In genomic region chr19:3387645-3388589, GRCh38 we compare ENCODE assay signal across 8 cellular contexts. TPM values are rescaled to one million over a fixed set of nuclear protein-coding genes. Genes with fewer than 3 reads are reported as not detected.
DNase-seq lines count a peak whose midpoint lies in the region; ATAC-seq, FAIRE-seq and TF ChIP-seq lines count a peak whose summit lies in the region.

No MANE protein-coding gene starts in this region.

- no peaks in the 10 kb centered on the region for H3K27me3 Mint-ChIP-seq in activated naive CD8-positive, alpha-beta T cell treated with anti-CD3 and anti-CD28 coated beads for 36 hours

- no peak overlapping the region for H3K4me3 Mint-ChIP-seq in activated naive CD8-positive, alpha-beta T cell treated with anti-CD3 and anti-CD28 coated beads for 36 hours

- H3K9me3 ChIP-seq in left ventricle myocardium inferior (replicated peaks) (no peaks in the 10 kb centered on the region), small intestine (ENCODE audit: control insufficient read depth, low read depth) (no peaks in the 10 kb centered on the region)

- peaks cover under 1% of the 10 kb centered on the region for H3K36me3 Mint-ChIP-seq in activated naive CD8-positive, alpha-beta T cell treated with anti-CD3 and anti-CD28 coated beads for 36 hours

- H3K9me3 Mint-ChIP-seq in activated naive CD8-positive, alpha-beta T cell treated with anti-CD3 and anti-CD28 coated beads for 36 hours: no peaks in the 10 kb centered on the region

- FAIRE-seq in small intestine (lab: Jason Lieb, UNC): no peak

- ATAC-seq in SK-N-SH treated with all-trans-retinoic acid at 6 μM for 48 hours (peak; percentile 89), HG02973 (IDR thresholded peaks at IDR 0.05; ENCODE audit: unreplicated experiment) (no peak)

- H3K27ac Mint-ChIP-seq in activated naive CD8-positive, alpha-beta T cell treated with anti-CD3 and anti-CD28 coated beads for 36 hours: no peak overlapping the region

- peak; percentile 28 for TF ChIP-seq CTCF in left ventricle myocardium inferior (IDR thresholded peaks at IDR 0.05; ENCODE audit: borderline replicate concordance)

- H3K36me3 ChIP-seq in left ventricle myocardium inferior (peaks cover 7% of the 10 kb centered on the region), small intestine (ENCODE audit: control insufficient read depth in 2 of 2, insufficient read depth in 2 of 2, low read length in 2 of 2) (no peaks in the 10 kb centered on the region)

- peak overlapping the region; percentile 15 for H3K4me3 ChIP-seq in left ventricle myocardium inferior
- H3K4me3 ChIP-seq in small intestine (ENCODE audit: low read depth in 1 of 2, low read length in 2 of 2): no peak overlapping the region

- no peaks in the 10 kb centered on the region for H3K27me3 ChIP-seq in left ventricle myocardium inferior (ENCODE audit: low read depth)
- H3K27me3 ChIP-seq in small intestine (ENCODE audit: control insufficient read depth in 2 of 2, insufficient read depth in 2 of 2, low read length in 2 of 2): no peaks in the 10 kb centered on the region

- H3K4me1 Mint-ChIP-seq in activated naive CD8-positive, alpha-beta T cell treated with anti-CD3 and anti-CD28 coated beads for 36 hours: peaks cover 3% of the 10 kb centered on the region

- 19 to 45% (median 38%) methylated on average over 32 to 42 of the region's 42 CpGs for WGBS in small intestine, 3 donors

- intact Hi-C loops in left ventricle myocardium inferior (cut with micrococcal nuclease): no loop called here

- DNase-seq in GM03348 (ENCODE audit: low spot score): peak; percentile 87
- peak; percentile 87 for DNase-seq in left ventricle myocardium inferior
- DNase-seq in small intestine: peak; percentile 84
- no peak for DNase-seq in stimulated activated CD4-positive, alpha-beta T cell treated with anti-CD3 and anti-CD28 coated beads, Interleukin-2, amount 100 ng/mL, for 48 hours
- DNase-seq in activated naive CD8-positive, alpha-beta T cell treated with anti-CD3 and anti-CD28 coated beads for 36 hours: no peak
- DNase-seq in NOMO-1 (lab: John Stamatoyannopoulos, UW; ENCODE audit: unreplicated experiment in 2 of 2): no peak

- peaks cover 90% of the 10 kb centered on the region for H3K4me1 ChIP-seq in left ventricle myocardium inferior
- H3K4me1 ChIP-seq in small intestine (ENCODE audit: control insufficient read depth in 2 of 2, insufficient read depth in 1 of 2, low read depth in 1 of 2, low read length in 1 of 2): peaks cover 6 to 9% of the 10 kb centered on the region in 2 donors

- H3K27ac ChIP-seq in left ventricle myocardium inferior (replicated peaks): peak overlapping the region; percentile 89
- H3K27ac ChIP-seq in small intestine (ENCODE audit: low read depth in 1 of 2, low read length in 1 of 2): peak overlapping the region; percentile 67 to 77

TF ChIP-seq in SK-N-SH treated with all-trans-retinoic acid at 6 μM for 48 hours, 23 proteins besides CTCF, POLR2A, EP300 and RAD21:
- TF ChIP-seq TCF4 (CRISPR knock-in tag; IDR thresholded peaks at IDR 0.05; ENCODE audit: borderline replicate concordance) (peak; percentile 51; the same call in 1 of the 2 replicates), CSRNP3 (CRISPR knock-in tag; IDR thresholded peaks at IDR 0.05) (no peak)
- TF ChIP-seq, protein P1, sequence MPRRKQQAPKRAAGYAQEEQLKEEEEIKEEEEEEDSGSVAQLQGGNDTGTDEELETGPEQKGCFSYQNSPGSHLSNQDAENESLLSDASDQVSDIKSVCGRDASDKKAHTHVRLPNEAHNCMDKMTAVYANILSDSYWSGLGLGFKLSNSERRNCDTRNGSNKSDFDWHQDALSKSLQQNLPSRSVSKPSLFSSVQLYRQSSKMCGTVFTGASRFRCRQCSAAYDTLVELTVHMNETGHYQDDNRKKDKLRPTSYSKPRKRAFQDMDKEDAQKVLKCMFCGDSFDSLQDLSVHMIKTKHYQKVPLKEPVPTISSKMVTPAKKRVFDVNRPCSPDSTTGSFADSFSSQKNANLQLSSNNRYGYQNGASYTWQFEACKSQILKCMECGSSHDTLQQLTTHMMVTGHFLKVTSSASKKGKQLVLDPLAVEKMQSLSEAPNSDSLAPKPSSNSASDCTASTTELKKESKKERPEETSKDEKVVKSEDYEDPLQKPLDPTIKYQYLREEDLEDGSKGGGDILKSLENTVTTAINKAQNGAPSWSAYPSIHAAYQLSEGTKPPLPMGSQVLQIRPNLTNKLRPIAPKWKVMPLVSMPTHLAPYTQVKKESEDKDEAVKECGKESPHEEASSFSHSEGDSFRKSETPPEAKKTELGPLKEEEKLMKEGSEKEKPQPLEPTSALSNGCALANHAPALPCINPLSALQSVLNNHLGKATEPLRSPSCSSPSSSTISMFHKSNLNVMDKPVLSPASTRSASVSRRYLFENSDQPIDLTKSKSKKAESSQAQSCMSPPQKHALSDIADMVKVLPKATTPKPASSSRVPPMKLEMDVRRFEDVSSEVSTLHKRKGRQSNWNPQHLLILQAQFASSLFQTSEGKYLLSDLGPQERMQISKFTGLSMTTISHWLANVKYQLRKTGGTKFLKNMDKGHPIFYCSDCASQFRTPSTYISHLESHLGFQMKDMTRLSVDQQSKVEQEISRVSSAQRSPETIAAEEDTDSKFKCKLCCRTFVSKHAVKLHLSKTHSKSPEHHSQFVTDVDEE (CRISPR knock-in tag; IDR thresholded peaks at IDR 0.05): peak; percentile 66; the same call in 1 of the 2 replicates
TF ChIP-seq in SK-N-SH treated with all-trans-retinoic acid at 6 μM for 48 hours: peak in this region for 2.

RNA-seq across cellular contexts. Expression of gene NFIC, which starts 21.5 kb away (rescaled TPM):
- 145 TPM for total RNA-seq in left ventricle myocardium inferior
- 10 to 100 TPM in 1 of 3 donors, 1 to 10 TPM in 2; 4.5 to 37.9 (median 6.2) TPM for polyA plus RNA-seq in small intestine
- total RNA-seq in activated naive CD8-positive, alpha-beta T cell treated with anti-CD3 and anti-CD28 coated beads for 36 hours: 10 to 100 TPM; 19.0 to 19.5 TPM

Comparison
In these comparisons a context has a peak if more than half of its experiments do, and no peak if none do; other contexts are left out.
1. DNase-seq: peak in GM03348 (single experiment), left ventricle myocardium inferior (single experiment) and small intestine (single experiment); none in stimulated activated CD4-positive, alpha-beta T cell treated with anti-CD3 and anti-CD28 coated beads, Interleukin-2, amount 100 ng/mL, for 48 hours (0 of 2), activated naive CD8-positive, alpha-beta T cell treated with anti-CD3 and anti-CD28 coated beads for 36 hours (single experiment) and NOMO-1 (0 of 2).